In the genomic region with DNA sequence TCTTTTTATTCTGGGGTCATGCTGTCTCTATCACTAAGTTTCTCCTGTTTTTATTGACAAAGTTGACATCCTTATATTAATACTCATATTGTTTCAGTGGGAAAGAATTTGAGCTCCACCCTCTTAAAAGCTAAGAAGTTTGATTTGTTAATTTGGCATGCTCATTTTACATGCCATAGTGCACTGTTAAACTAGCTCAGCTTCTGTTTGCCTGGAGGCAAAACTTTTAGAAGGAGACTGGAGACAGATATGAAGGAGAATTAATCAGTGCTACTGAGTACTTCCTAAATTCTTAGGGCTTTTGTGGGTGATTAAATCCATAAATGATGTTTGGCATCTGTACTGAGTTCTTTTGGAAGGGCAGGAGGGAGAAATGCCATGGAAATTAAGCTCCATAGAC, we compare ENCODE assay signal across 13 cellular contexts.
DNase-seq lines count a peak whose midpoint lies in the region; TF ChIP-seq lines count a peak whose summit lies in the region.
"Had no signal": no experiment of that assay in that cellular context is flagged by ENCODE, and none has a peak within 500 bp of the region (broad histone marks: within the 10 kb centered on the region; RNA-seq: fewer than 3 reads in every experiment).

No MANE protein-coding gene starts in this region.

- no peak overlapping the region for H3K27ac ChIP-seq in smooth muscle cell (ENCODE audit: low read depth)

- H3K79me2 ChIP-seq in smooth muscle cell (ENCODE audit: low read depth): no peaks in the 10 kb centered on the region

- H3K27ac Mint-ChIP-seq in osteocyte (ENCODE audit: unreplicated experiment): no peak overlapping the region
- H3K27ac Mint-ChIP-seq: CD4-positive, alpha-beta T cell had no signal

- H3K27me3 Mint-ChIP-seq in osteocyte (ENCODE audit: unreplicated experiment): no peaks in the 10 kb centered on the region

- H3K36me3 Mint-ChIP-seq in osteocyte (ENCODE audit: unreplicated experiment): peaks cover 3% of the 10 kb centered on the region

- no peak overlapping the region for H3K4me2 ChIP-seq in smooth muscle cell

- no peaks in the 10 kb centered on the region for H3F3A ChIP-seq in smooth muscle cell (ENCODE audit: low read depth)

- H3K4me3 ChIP-seq in epithelial cell of esophagus (ENCODE audit: low read length): no peak overlapping the region
- H3K4me3 ChIP-seq in smooth muscle cell: no peak overlapping the region

- H3K9ac ChIP-seq in smooth muscle cell (ENCODE audit: low read depth): no peak overlapping the region

- no peaks in the 10 kb centered on the region for H4K20me1 ChIP-seq in smooth muscle cell (ENCODE audit: low read depth)

- no peaks in the 10 kb centered on the region for H3K9me3 ChIP-seq in smooth muscle cell (replicated peaks; ENCODE audit: low read depth)

- peaks cover 38% of the 10 kb centered on the region for H3K27me3 ChIP-seq in smooth muscle cell (ENCODE audit: low read depth)

- no peak overlapping the region for H3K4me3 Mint-ChIP-seq in osteocyte (ENCODE audit: unreplicated experiment)
- H3K4me3 Mint-ChIP-seq: CD4-positive, alpha-beta T cell had no signal

- no peak overlapping the region for H2AFZ ChIP-seq in smooth muscle cell (ENCODE audit: low read depth)

- no peak for TF ChIP-seq CTCF in epithelial cell of esophagus (IDR thresholded peaks at IDR 0.05; ENCODE audit: insufficient read depth, low read depth, low read length, missing control alignments)
- TF ChIP-seq CTCF in osteocyte (IDR thresholded peaks at IDR 0.05): peak; percentile 5
- TF ChIP-seq CTCF in smooth muscle cell (IDR thresholded peaks at IDR 0.05; ENCODE audit: borderline replicate concordance, insufficient read depth, poor library complexity, severe bottlenecking): no peak

- H3K4me1 Mint-ChIP-seq in osteocyte (ENCODE audit: unreplicated experiment): peaks cover 27% of the 10 kb centered on the region

- peak; percentile 89 for DNase-seq in EH (ENCODE audit: low read depth)
- peak; percentile 49 for DNase-seq in M059J (ENCODE audit: low read depth)
- DNase-seq in epithelial cell of esophagus (ENCODE audit: low read depth): peak; percentile 31
- no peak for DNase-seq in osteocyte (ENCODE audit: extremely low spot score, unreplicated experiment)
- no peak for DNase-seq in hippocampal formation (lab: John Stamatoyannopoulos, UW)
- DNase-seq in DMS153 treated with DMSO at 0.1 percent for 48 hours (lab: John Stamatoyannopoulos, UW; ENCODE audit: unreplicated experiment): no peak
- no peak for DNase-seq in AG08396 (ENCODE audit: low spot score)
- no peak for DNase-seq in smooth muscle cell (lab: John Stamatoyannopoulos, UW; ENCODE audit: unreplicated experiment)
- DNase-seq: 8988T; CD4-positive, alpha-beta T cell; DMS79 treated with DMSO at 0.1 percent for 48 hours; GF-D8; HCEC 1CT had no signal

- H3K36me3 ChIP-seq in smooth muscle cell (ENCODE audit: low read depth): no peaks in the 10 kb centered on the region

- no peaks in the 10 kb centered on the region for H3K9me3 Mint-ChIP-seq in osteocyte (ENCODE audit: unreplicated experiment)
- H3K9me3 Mint-ChIP-seq: CD4-positive, alpha-beta T cell had no signal

- H3K4me1 ChIP-seq in smooth muscle cell (ENCODE audit: low read depth): peaks cover 18% of the 10 kb centered on the region

Comparison
In these comparisons a context has a peak if more than half of its experiments do, and no peak if none do; other contexts are left out.
1. DNase-seq: peak in EH (single experiment), M059J (single experiment) and epithelial cell of esophagus (single experiment); none in osteocyte (single experiment), hippocampal formation (0 of 2), DMS153 treated with DMSO at 0.1 percent for 48 hours (single experiment), AG08396 (single experiment) and smooth muscle cell (single experiment).